In the genomic region with DNA sequence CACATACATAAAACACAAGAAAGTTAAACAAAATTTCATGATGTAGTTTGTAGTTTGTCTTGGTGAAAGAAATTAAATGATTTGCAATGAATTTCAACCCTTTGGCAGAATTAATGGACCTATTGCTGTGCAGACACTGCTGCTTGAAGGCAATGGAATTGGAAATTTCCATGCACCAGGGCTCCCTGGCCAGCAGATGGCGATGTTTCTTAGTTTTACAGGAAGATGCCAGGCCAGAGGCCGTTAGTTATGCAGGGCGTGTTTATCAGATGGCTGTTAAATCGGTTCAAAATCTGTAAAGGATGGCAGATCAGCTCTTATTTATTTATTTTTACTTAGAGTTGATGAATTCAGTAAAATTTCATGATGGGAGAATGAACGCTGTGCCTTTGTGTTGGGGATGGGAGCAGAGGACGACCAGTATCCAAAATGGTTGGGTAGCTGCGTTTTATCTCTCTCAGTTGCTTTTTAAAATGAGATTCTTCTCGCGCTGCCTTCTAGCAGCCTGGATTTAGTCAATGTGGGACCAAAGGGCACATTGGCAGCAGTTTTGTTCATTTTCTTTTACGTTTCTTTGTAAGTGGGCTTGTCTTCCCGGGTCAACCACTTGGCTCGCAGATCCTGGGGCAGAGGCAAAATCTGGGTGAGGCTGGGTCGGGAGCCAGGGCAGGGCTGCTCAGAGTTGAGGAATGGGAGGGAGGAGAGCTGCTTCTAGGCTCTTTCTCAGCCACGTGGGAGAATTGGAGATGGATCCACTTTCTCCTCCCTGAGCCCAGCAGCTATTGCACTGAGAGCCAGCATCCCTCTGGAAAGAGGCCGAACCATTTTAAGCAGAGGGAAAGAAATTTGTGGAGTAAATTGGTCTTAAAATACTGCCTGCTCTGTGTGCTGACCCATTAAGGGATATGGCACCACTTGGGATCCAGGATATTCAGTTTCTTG, we compare ENCODE assay signal across 8 cellular contexts.
DNase-seq lines count a peak whose midpoint lies in the region; ATAC-seq, FAIRE-seq and TF ChIP-seq lines count a peak whose summit lies in the region.

No MANE protein-coding gene starts in this region.

- H4K8ac ChIP-seq in H1 (ENCODE audit: extremely low read depth, insufficient read depth, low read length) = no peak overlapping the region

- H4K20me1 ChIP-seq in H1 (replicated peaks in 1 of 2; ENCODE audit: control insufficient read depth in 1 of 2, insufficient read depth in 2 of 2, low read length in 2 of 2) = no peaks in the 10 kb centered on the region

- CTCF ChIA-PET in activated CD4-positive, alpha-beta memory T cell treated with anti-CD3 and anti-CD28 coated beads for 36 hours (lab: Charles Lee) = interaction anchor here (0.7 to 3.1 kb wide), 15 partner anchors 9 to 1260 kb away, joined by 3 to 24 read pairs (median 4); no protein-coding TSS in a partner anchor
- CTCF ChIA-PET in H1 (lab: Charles Lee; ENCODE audit: partially characterized antibody) = interaction anchor here (0.6 to 5.3 kb wide), 42 partner anchors 8 to 1267 kb away, joined by 3 to 26 read pairs (median 4); no protein-coding TSS in a partner anchor

- no peaks in the 10 kb centered on the region for H3K36me3 ChIP-seq in H1 (ENCODE audit: control insufficient read depth in 2 of 4, insufficient read depth in 4 of 4, low read length in 3 of 4)

- no peaks in the 10 kb centered on the region for H3K79me1 ChIP-seq in H1 (ENCODE audit: low read depth, low read length)

- no peak overlapping the region for H3K23ac ChIP-seq in H1 (ENCODE audit: insufficient read length)

- H3K56ac ChIP-seq in H1 (replicated peaks; ENCODE audit: insufficient read length, low read depth, low read length) = no peak overlapping the region

- ATAC-seq in GM19438 (IDR thresholded peaks at IDR 0.05; ENCODE audit: low read depth, unreplicated experiment) (peak; percentile 88), HG03520 (IDR thresholded peaks at IDR 0.05; ENCODE audit: unreplicated experiment) (peak; percentile 91)

- DNase-seq in CMK (ENCODE audit: low read depth) (peak; percentile 21), NCI-H526 treated with DMSO at 0.1 percent for 48 hours (lab: John Stamatoyannopoulos, UW) (peak; percentile 3), H1 (ENCODE audit: low read depth in 1 of 2, low spot score in 2 of 2) (peak; percentile 64 to 87), mesothelial cell of epicardium (ENCODE audit: low spot score in 2 of 2, unreplicated experiment in 2 of 2) (peak; percentile 60 to 84)
- DNase-seq in activated CD4-positive, alpha-beta memory T cell treated with anti-CD3 and anti-CD28 coated beads for 36 hours = peak; percentile 69
- DNase-seq in stimulated activated CD8-positive, alpha-beta memory T cell treated with anti-CD3 and anti-CD28 coated beads, Interleukin-7, amount 100 ng/mL, for 24 hours (ENCODE audit: low read depth) = peak; percentile 13

- no peaks in the 10 kb centered on the region for H3K4me1 Mint-ChIP-seq in activated CD4-positive, alpha-beta memory T cell treated with anti-CD3 and anti-CD28 coated beads for 36 hours (ENCODE audit: low read depth)
- peaks cover 11% of the 10 kb centered on the region for H3K4me1 Mint-ChIP-seq in mesothelial cell of epicardium

- peak overlapping the region; percentile 84 for H2AFZ ChIP-seq in H1 (ENCODE audit: low read length)

- H3K9me3 ChIP-seq in H1 (ENCODE audit: insufficient read depth in 2 of 2, low read depth in 1 of 2, low read length in 1 of 2) = no peaks in the 10 kb centered on the region

- 57% methylated on average over 15 of the region's 15 CpGs; no CpG with 5 or more reads in 1 of the 2 experiments for WGBS in H1 (ENCODE audit: extremely low coverage in 1 of 2, insufficient coverage in 1 of 2, insufficient read length in 1 of 2, insufficient replicate concordance in 2 of 2, low coverage in 1 of 2, low lambda C conversion rate in 2 of 2, missing lambda C conversion rate in 1 of 2), 2 experiments

- H2BK120ac ChIP-seq in H1 (replicated peaks; ENCODE audit: low read depth, low read length) = no peak overlapping the region

- no peak overlapping the region for H2BK5ac ChIP-seq in H1 (ENCODE audit: low read depth, low read length)

- H3K4me1 ChIP-seq in H1 (replicated peaks in 1 of 4; ENCODE audit: control insufficient read depth in 3 of 4, insufficient read depth in 4 of 4, low read length in 3 of 4) = peaks cover 0 to 3% (median 0%) of the 10 kb centered on the region in 4 experiments; a peak in 3 of 7 replicates

- TF ChIP-seq POLR2A in H1 (IDR thresholded peaks at IDR 0.05; ENCODE audit: control extremely low read depth in 1 of 2, low read depth in 2 of 2, low read length in 2 of 2) = no peak

- H3K4me2 ChIP-seq in H1 (ENCODE audit: insufficient read depth in 1 of 2, low read depth in 2 of 2, low read length in 2 of 2) = no peak overlapping the region; a peak in 1 of 4 replicates

- H3K27ac ChIP-seq in H1 (ENCODE audit: low read depth, low read length) = no peak overlapping the region

- no peak overlapping the region for H3K4ac ChIP-seq in H1 (replicated peaks; ENCODE audit: insufficient read length, low read depth, low read length)

- no peaks in the 10 kb centered on the region for H3K79me2 ChIP-seq in H1 (ENCODE audit: control insufficient read depth in 1 of 2, insufficient read depth in 2 of 2, low read length in 2 of 2)

- no peak overlapping the region for H3K4me3 Mint-ChIP-seq in activated CD4-positive, alpha-beta memory T cell treated with anti-CD3 and anti-CD28 coated beads for 36 hours
- H3K4me3 Mint-ChIP-seq in mesothelial cell of epicardium = peak overlapping the region; percentile 15

- POLR2A ChIA-PET in activated CD4-positive, alpha-beta memory T cell treated with anti-CD3 and anti-CD28 coated beads for 36 hours (lab: Charles Lee) = no interaction called here
- POLR2A ChIA-PET in H1 (lab: Charles Lee; ENCODE audit: partially characterized antibody) = no interaction called here

- peaks cover 5% of the 10 kb centered on the region for H3K27me3 Mint-ChIP-seq in activated CD4-positive, alpha-beta memory T cell treated with anti-CD3 and anti-CD28 coated beads for 36 hours
- no peaks in the 10 kb centered on the region for H3K27me3 Mint-ChIP-seq in mesothelial cell of epicardium (ENCODE audit: low read depth)

- no peak overlapping the region for H4K91ac ChIP-seq in H1 (replicated peaks; ENCODE audit: insufficient read length, low read length)

- H3K4me3 ChIP-seq in H1 (ENCODE audit: extremely low read depth in 1 of 4, insufficient read depth in 2 of 4, low read depth in 3 of 4, low read length in 4 of 4) = no peak overlapping the region

- intact Hi-C loops in activated CD4-positive, alpha-beta memory T cell treated with anti-CD3 and anti-CD28 coated beads for 36 hours (cut with micrococcal nuclease) = loop anchor here (1.0 to 10.0 kb wide), 3 partner anchors 187 to 1266 kb away; no protein-coding TSS in a partner anchor

- FAIRE-seq in H1 (lab: Jason Lieb, UNC) = peak; percentile 94

- H4K5ac ChIP-seq in H1 (ENCODE audit: insufficient read length, low read depth, low read length) = no peak overlapping the region

- H2AK5ac ChIP-seq in H1 (ENCODE audit: low read depth, low read length) = no peak overlapping the region

- no peak for TF ChIP-seq EP300 in H1 (IDR thresholded peaks at IDR 0.05; ENCODE audit: borderline replicate concordance in 1 of 2, low read depth in 2 of 2, low read length in 2 of 2)

- H3K9me3 Mint-ChIP-seq in activated CD4-positive, alpha-beta memory T cell treated with anti-CD3 and anti-CD28 coated beads for 36 hours = no peaks in the 10 kb centered on the region
- no peaks in the 10 kb centered on the region for H3K9me3 Mint-ChIP-seq in mesothelial cell of epicardium

- no peaks in the 10 kb centered on the region for H3K27me3 ChIP-seq in H1 (replicated peaks in 1 of 4; ENCODE audit: control insufficient read depth in 3 of 4, extremely low read depth in 1 of 4, insufficient read depth in 3 of 4, low read length in 3 of 4)

- no peak overlapping the region; the same call in 1 of the 2 replicates for H3K18ac ChIP-seq in H1 (ENCODE audit: extremely low read depth, low read length)

- no peak overlapping the region for H3K9ac ChIP-seq in H1 (replicated peaks in 1 of 4; ENCODE audit: extremely low read depth in 1 of 4, low read depth in 3 of 4, low read length in 3 of 4)

- TF ChIP-seq CTCF in H1 (IDR thresholded peaks at IDR 0.05; ENCODE audit: control extremely low read depth in 1 of 3, insufficient read depth in 1 of 3, low read depth in 1 of 3, low read length in 3 of 3) (peak; percentile 74 to 91 (median 79)), mesothelial cell of epicardium (IDR thresholded peaks at IDR 0.05; ENCODE audit: unreplicated experiment) (peak; percentile 94)

- H2BK12ac ChIP-seq in H1 (ENCODE audit: low read depth, low read length) = peak overlapping the region; percentile 54; the same call in 1 of the 2 replicates

- H2BK15ac ChIP-seq in H1 (ENCODE audit: low read length) = no peak overlapping the region

- peak; percentile 89 to 93 for TF ChIP-seq RAD21 in H1 (IDR thresholded peaks at IDR 0.05 in 1 of 2, conservative IDR thresholded peaks at IDR 0.05 in 1 of 2; ENCODE audit: low read depth in 2 of 2, low read length in 2 of 2)

- H3K27ac Mint-ChIP-seq in activated CD4-positive, alpha-beta memory T cell treated with anti-CD3 and anti-CD28 coated beads for 36 hours = no peak overlapping the region
- no peak overlapping the region for H3K27ac Mint-ChIP-seq in mesothelial cell of epicardium

- no peaks in the 10 kb centered on the region for H3K23me2 ChIP-seq in H1 (ENCODE audit: low read depth, low read length)

- no peak overlapping the region for H2BK20ac ChIP-seq in H1 (ENCODE audit: low read length)

- no peak overlapping the region for H3K14ac ChIP-seq in H1 (ENCODE audit: insufficient read length)

- no peaks in the 10 kb centered on the region for H3K36me3 Mint-ChIP-seq in activated CD4-positive, alpha-beta memory T cell treated with anti-CD3 and anti-CD28 coated beads for 36 hours
- no peaks in the 10 kb centered on the region for H3K36me3 Mint-ChIP-seq in mesothelial cell of epicardium

TF ChIP-seq in H1, 55 proteins besides CTCF, POLR2A, EP300 and RAD21:
- TF ChIP-seq SP1 (IDR thresholded peaks at IDR 0.05; ENCODE audit: low read depth, low read length) = peak; percentile 84
- TF ChIP-seq SIX5 (IDR thresholded peaks at IDR 0.05; ENCODE audit: low read depth, low read length) = no peak

Comparison
In these comparisons a context has a peak if more than half of its experiments do, and no peak if none do; other contexts are left out.
1. DNase-seq: peak in every context shown above with its lines; median percentile 76 in H1; 72 in mesothelial cell of epicardium; 69 in activated CD4-positive, alpha-beta memory T cell treated with anti-CD3 and anti-CD28 coated beads for 36 hours; 21 in CMK; 13 in stimulated activated CD8-positive, alpha-beta memory T cell treated with anti-CD3 and anti-CD28 coated beads, Interleukin-7, amount 100 ng/mL, for 24 hours; 3 in NCI-H526 treated with DMSO at 0.1 percent for 48 hours.